11 cellular contexts compared by ENCODE assay signal in genomic region chr3:171813897-171814460, GRCh38. TPM values are rescaled to one million over a fixed set of nuclear protein-coding genes. Genes with fewer than 3 reads are reported as not detected.
DNase-seq lines count a peak whose midpoint lies in the region; ATAC-seq and TF ChIP-seq lines count a peak whose summit lies in the region.
"Had no signal": no experiment of that assay in that cellular context is flagged by ENCODE, and none has a peak within 500 bp of the region (broad histone marks: within the 10 kb centered on the region; RNA-seq: fewer than 3 reads in every experiment).

No MANE protein-coding gene starts in this region.

- WGBS in mesenchymal stem cell: 71% methylated on average over 3 of the region's 4 CpGs

- H3K4me1 Mint-ChIP-seq in HFFc6 (ENCODE audit: low read depth) (peaks cover 55% of the 10 kb centered on the region), T-helper 17 cell (peaks cover 18% of the 10 kb centered on the region)

- peak overlapping the region in 1 of 2 experiments; percentile 52 for H3K18ac ChIP-seq in mesenchymal stem cell (ENCODE audit: low read depth in 1 of 2, low read length in 2 of 2)

- H3K4me3 ChIP-seq in GM06990 (replicated peaks; ENCODE audit: low read depth, low read length) (no peak overlapping the region), mesenchymal stem cell (ENCODE audit: insufficient read depth in 1 of 2, low read depth in 1 of 2, low read length in 2 of 2) (no peak overlapping the region), uterus (no peak overlapping the region)
- H3K4me3 ChIP-seq: cardiac muscle cell, PC-9 had no signal

- H3K36me3 ChIP-seq in GM06990 (ENCODE audit: control insufficient read depth, insufficient read depth, low read length) (no peaks in the 10 kb centered on the region), mesenchymal stem cell (ENCODE audit: control insufficient read depth in 1 of 2, insufficient read depth in 2 of 2, low read depth in 1 of 2, low read length in 2 of 2) (no peaks in the 10 kb centered on the region), uterus (no peaks in the 10 kb centered on the region)
- H3K36me3 ChIP-seq: cardiac muscle cell had no signal

- DNase-seq in GM06990 (ENCODE audit: extremely low read depth, insufficient read length): no peak
- no peak for DNase-seq in HFFc6
- no peak for DNase-seq in T-helper 17 cell
- peak; percentile 42 for DNase-seq in mesenchymal stem cell
- DNase-seq in NCI-H1417 treated with DMSO at 0.1 percent for 48 hours (lab: John Stamatoyannopoulos, UW): no peak
- no peak for DNase-seq in NCI-H2227 treated with DMSO at 0.1 percent for 48 hours (lab: John Stamatoyannopoulos, UW)
- DNase-seq in uterus: no peak

- TF ChIP-seq POLR2A in uterus (IDR thresholded peaks at IDR 0.05): no peak

- ATAC-seq in T-helper 17 cell: peak; percentile 16
- no peak for ATAC-seq in GM21390 (IDR thresholded peaks at IDR 0.05; ENCODE audit: unreplicated experiment)

- H3K27me3 ChIP-seq in GM06990 (replicated peaks; ENCODE audit: control insufficient read depth, insufficient read depth, low read length) (no peaks in the 10 kb centered on the region), mesenchymal stem cell (ENCODE audit: control insufficient read depth in 1 of 2, insufficient read depth in 1 of 2, low read length in 2 of 2) (no peaks in the 10 kb centered on the region), uterus (no peaks in the 10 kb centered on the region)
- H3K27me3 ChIP-seq: cardiac muscle cell had no signal

- H4K8ac ChIP-seq in mesenchymal stem cell (ENCODE audit: low read length): no peak overlapping the region

- peak overlapping the region in 1 of 2 experiments; percentile 1 for H3K4ac ChIP-seq in mesenchymal stem cell (ENCODE audit: low read depth in 1 of 2, low read length in 2 of 2)

- H3K36me3 Mint-ChIP-seq in HFFc6 (ENCODE audit: low read depth) (no peaks in the 10 kb centered on the region), T-helper 17 cell (ENCODE audit: low read depth) (no peaks in the 10 kb centered on the region)

- H3K79me1 ChIP-seq in mesenchymal stem cell (replicated peaks; ENCODE audit: low read length, poor library complexity, severe bottlenecking): no peaks in the 10 kb centered on the region

- H2BK12ac ChIP-seq in mesenchymal stem cell (ENCODE audit: low read length in 2 of 2): peak overlapping the region in 1 of 2 experiments; percentile 52

- no peak overlapping the region for H3K27ac ChIP-seq in mesenchymal stem cell (ENCODE audit: low read length, poor library complexity, severe bottlenecking)
- no peak overlapping the region for H3K27ac ChIP-seq in uterus
- H3K27ac ChIP-seq: cardiac muscle cell had no signal

- TF ChIP-seq CTCF in GM06990 (IDR thresholded peaks at IDR 0.05; ENCODE audit: insufficient read depth, low read length, poor library complexity, severe bottlenecking) (peak; percentile 19), HFFc6 (IDR thresholded peaks at IDR 0.05) (no peak), uterus (IDR thresholded peaks at IDR 0.05) (no peak)

- H3K4me1 ChIP-seq in mesenchymal stem cell (ENCODE audit: control insufficient read depth, insufficient read depth, low read depth, low read length) (peaks cover 5% of the 10 kb centered on the region), uterus (no peaks in the 10 kb centered on the region)

- peak overlapping the region; percentile 37 for H2AK5ac ChIP-seq in mesenchymal stem cell (ENCODE audit: low read length, severe bottlenecking)

- H3K27me3 Mint-ChIP-seq in HFFc6 (ENCODE audit: insufficient read depth) (no peaks in the 10 kb centered on the region; the same call in 1 of the 2 replicates), T-helper 17 cell (peaks cover 10% of the 10 kb centered on the region)

- H4K91ac ChIP-seq in mesenchymal stem cell (ENCODE audit: low read length): no peak overlapping the region

- peak overlapping the region; percentile 27; the same call in 1 of the 2 replicates for H3K27ac Mint-ChIP-seq in HFFc6
- H3K27ac Mint-ChIP-seq in T-helper 17 cell: peak overlapping the region; percentile 71

- H3K23ac ChIP-seq in mesenchymal stem cell (ENCODE audit: low read length in 2 of 2): no peak overlapping the region

- no peak overlapping the region for H3K4me3 Mint-ChIP-seq in HFFc6
- peak overlapping the region; percentile 47 for H3K4me3 Mint-ChIP-seq in T-helper 17 cell

- no peaks in the 10 kb centered on the region for H3K9me3 Mint-ChIP-seq in HFFc6

- H3K9me3 ChIP-seq in T-helper 17 cell (ENCODE audit: control insufficient read depth, low read length, poor library complexity, severe bottlenecking): no peaks in the 10 kb centered on the region
- peaks cover 7% of the 10 kb centered on the region for H3K9me3 ChIP-seq in mesenchymal stem cell (ENCODE audit: control insufficient read depth, low read length)
- H3K9me3 ChIP-seq in uterus: no peaks in the 10 kb centered on the region

- no peak overlapping the region for H2AFZ ChIP-seq in mesenchymal stem cell (ENCODE audit: low read depth, low read length)
- H2AFZ ChIP-seq: PC-9 had no signal

- peak overlapping the region; percentile 39 for H2BK120ac ChIP-seq in mesenchymal stem cell (ENCODE audit: low read depth, low read length)

- H3K14ac ChIP-seq in mesenchymal stem cell (ENCODE audit: low read length in 2 of 2): peak overlapping the region in 1 of 2 experiments; percentile 32

- no peak overlapping the region for H2BK5ac ChIP-seq in mesenchymal stem cell (ENCODE audit: low read depth, low read length, poor library complexity, severe bottlenecking)

- H3K4me2 ChIP-seq in mesenchymal stem cell (ENCODE audit: low read length, poor library complexity, severe bottlenecking): no peak overlapping the region

- H2BK15ac ChIP-seq in mesenchymal stem cell (ENCODE audit: low read depth, poor library complexity, severe bottlenecking): no peak overlapping the region

- intact Hi-C loops in uterus (cut with DNase I; ENCODE audit: low total_unique reads): no loop called here

- H3K9ac ChIP-seq in mesenchymal stem cell (ENCODE audit: low read length): peak overlapping the region; percentile 27

RNA-seq across cellular contexts. Expression of gene PLD1, which starts 3.7 kb away (rescaled TPM):
- 1 to 10 TPM; 4.1 to 6.0 (median 5.3) TPM for total RNA-seq in HFFc6 (2021; fragmentation: NEBNext Ultra II Directional; extraction: Animal tissue kit (Norgen Biotek cat#: 25700))
- total RNA-seq in T-helper 17 cell: 1 to 10 TPM; 6.2 to 9.4 TPM
- 18.9 TPM for polyA plus RNA-seq in mesenchymal stem cell (2013, experiment 1 of 2)
- 18.3 TPM for polyA plus RNA-seq in mesenchymal stem cell (2013, experiment 2 of 2)
- 10 to 100 TPM; 15.6 to 94.8 (median 30.8) TPM for total RNA-seq in uterus

RNA-seq across cellular contexts. Expression of gene TMEM212, which starts 29.2 kb away (rescaled TPM):
- not detected for total RNA-seq in HFFc6 (2021; fragmentation: NEBNext Ultra II Directional; extraction: Animal tissue kit (Norgen Biotek cat#: 25700))
- total RNA-seq in T-helper 17 cell: not detected
- 0.06 TPM for polyA plus RNA-seq in mesenchymal stem cell (2013, experiment 1 of 2)
- not detected for polyA plus RNA-seq in mesenchymal stem cell (2013, experiment 2 of 2)
- total RNA-seq in uterus: 1 to 10 TPM in 1 of 4 donors, not detected in 3; 1.2 TPM
- total RNA-seq: cardiac muscle cell, PC-9, temporal lobe had no signal
- polyA plus RNA-seq: cardiac muscle cell had no signal
